In the genomic region with DNA sequence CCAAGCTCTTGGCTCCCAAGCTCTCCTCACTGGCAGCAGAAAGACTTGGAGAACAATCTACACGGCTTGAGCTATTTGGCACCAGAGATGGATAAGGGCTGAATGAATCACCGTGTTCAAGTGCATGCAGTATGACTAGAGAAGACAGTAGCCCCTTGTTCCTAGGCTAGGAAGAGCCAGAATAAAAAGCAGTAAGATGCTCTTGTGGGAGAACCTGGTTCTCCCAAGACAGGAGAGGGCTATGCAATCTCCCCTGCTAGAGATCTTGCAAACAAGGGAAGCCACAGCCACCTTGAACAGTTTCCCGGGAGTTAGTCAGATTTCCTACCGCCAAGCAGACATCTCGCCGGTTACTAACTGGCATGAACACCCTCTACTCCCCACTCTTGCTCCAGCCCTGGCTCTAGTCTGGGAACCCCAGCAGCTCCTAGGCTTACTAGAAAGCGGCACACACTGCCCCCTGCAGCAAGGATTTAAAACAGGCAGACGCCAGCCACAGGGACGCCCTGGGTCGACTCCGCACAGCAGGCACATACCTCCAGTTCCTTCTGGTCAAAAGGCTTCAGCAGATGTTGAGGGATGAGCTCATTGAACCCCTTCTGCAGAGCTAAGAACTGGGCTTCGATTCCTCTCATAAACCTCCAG, we compare ENCODE assay signal across 1 cellular context.
TF ChIP-seq lines count a peak whose summit lies in the region.

No MANE protein-coding gene starts in this region.

TF ChIP-seq in K562, 482 proteins besides CTCF, POLR2A, EP300 and RAD21 (continued from another document):
- TF ChIP-seq SMC3 (conservative IDR thresholded peaks at IDR 0.05; ENCODE audit: insufficient read depth, low read depth, low read length): 0 out of 2 replicates have a peak, but pooled peaks have one; percentile 13
TF ChIP-seq in K562: peak in this region for 2.
